Comparison of ENCODE assay signal across 21 cellular contexts in the genomic region with DNA sequence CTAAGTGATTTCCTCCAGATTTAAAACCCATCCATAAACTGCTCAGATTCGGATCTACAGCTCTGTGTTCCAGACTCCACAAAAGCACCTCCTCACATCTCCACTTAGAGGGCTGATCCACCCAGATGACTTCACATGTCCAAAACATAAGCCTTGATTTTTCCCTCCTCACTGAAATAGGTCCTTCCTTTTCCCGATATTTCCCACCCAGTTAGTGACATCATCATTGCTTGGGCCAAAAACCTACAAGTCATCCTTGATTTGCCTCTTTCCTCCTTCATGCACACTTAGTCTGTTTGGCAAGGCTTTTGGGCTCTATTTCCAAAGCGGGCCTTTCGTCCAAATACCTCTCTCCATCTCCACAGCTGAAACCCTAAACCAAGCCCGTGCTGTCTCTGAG. TPM values are rescaled to one million over a fixed set of nuclear protein-coding genes. Genes with fewer than 3 reads are reported as not detected.
A peak's percentile ranks its signal among the peaks of the same experiment; 100 is the strongest.
DNase-seq lines count a peak whose midpoint lies in the region; ATAC-seq and TF ChIP-seq lines count a peak whose summit lies in the region.
"Had no signal": no experiment of that assay in that cellular context is flagged by ENCODE, and none has a peak within 500 bp of the region (broad histone marks: within the 10 kb centered on the region; RNA-seq: fewer than 3 reads in every experiment).

No MANE protein-coding gene starts in this region.

- WGBS in GM23248 (ENCODE audit: low coverage in 1 of 2, low lambda C conversion rate in 2 of 2, missing lambda C conversion rate in 2 of 2), 2 experiments = 13 to 15% methylated on average over 5 of the region's 5 CpGs

- no peaks in the 10 kb centered on the region for H3K9me3 ChIP-seq in GM23248 (ENCODE audit: low read depth)
- no peaks in the 10 kb centered on the region for H3K9me3 ChIP-seq in Karpas-422 (ENCODE audit: low read length)

- H3K27ac ChIP-seq in GM23248 (peak overlapping the region; percentile 20), Karpas-422 (ENCODE audit: low read length) (no peak overlapping the region)
- H3K27ac ChIP-seq: BLaER1 treated with 17β-estradiol and CSF1 and Interleukin-3, amounts not matched to agents 10 nM and 100 nM had no signal

- H3K4me1 ChIP-seq in GM23248 (ENCODE audit: insufficient read depth) (peaks cover 42% of the 10 kb centered on the region), Karpas-422 (ENCODE audit: low read length) (no peaks in the 10 kb centered on the region)
- H3K4me1 ChIP-seq: BLaER1 treated with 17β-estradiol and CSF1 and Interleukin-3, amounts not matched to agents 10 nM and 100 nM; HAP-1 had no signal

- in situ Hi-C loops in GM23248 (cut with MboI) = no loop called here

- no peaks in the 10 kb centered on the region for H4K20me1 ChIP-seq in GM23248 (ENCODE audit: insufficient read depth)
- no peaks in the 10 kb centered on the region for H4K20me1 ChIP-seq in Karpas-422 (ENCODE audit: insufficient read depth, low read depth, low read length)
- H4K20me1 ChIP-seq: BLaER1 treated with 17β-estradiol and CSF1 and Interleukin-3, amounts not matched to agents 10 nM and 100 nM had no signal

- no peak overlapping the region for H3K4me3 ChIP-seq in GM23248
- H3K4me3 ChIP-seq in fibroblast of mammary gland (ENCODE audit: control insufficient read depth, low read depth, low read length) = no peak overlapping the region
- no peak overlapping the region for H3K4me3 ChIP-seq in Karpas-422 (ENCODE audit: low read length)
- H3K4me3 ChIP-seq: BLaER1 treated with 17β-estradiol and CSF1 and Interleukin-3, amounts not matched to agents 10 nM and 100 nM; HAP-1 had no signal

- H3K36me3 ChIP-seq in GM23248 (ENCODE audit: low read depth) (no peaks in the 10 kb centered on the region), Karpas-422 (ENCODE audit: insufficient read depth, low read length) (no peaks in the 10 kb centered on the region)
- H3K36me3 ChIP-seq: BLaER1 treated with 17β-estradiol and CSF1 and Interleukin-3, amounts not matched to agents 10 nM and 100 nM; HAP-1 had no signal

- H2AFZ ChIP-seq in GM23248 (peak overlapping the region; percentile 22; the same call in 1 of the 2 replicates), Karpas-422 (ENCODE audit: low read length) (no peak overlapping the region)

- TF ChIP-seq POLR2A in GM18505 (IDR thresholded peaks at IDR 0.05; ENCODE audit: borderline replicate concordance, extremely low read depth, insufficient read depth, insufficient read length) = no peak

- H3K9me2 ChIP-seq in GM23248 (ENCODE audit: insufficient read depth) (no peaks in the 10 kb centered on the region), Karpas-422 (replicated peaks; ENCODE audit: insufficient read depth, low read length) (no peaks in the 10 kb centered on the region)

- ATAC-seq in omental fat pad (ENCODE audit: low FRiP score) (peak; percentile 61), GM18505 (IDR thresholded peaks at IDR 0.05; ENCODE audit: unreplicated experiment) (no peak)
- ATAC-seq: Right ventricle myocardium inferior had no signal

- TF ChIP-seq CTCF in AG09319 (IDR thresholded peaks at IDR 0.05; ENCODE audit: low read depth, low read length) = no peak
- TF ChIP-seq CTCF in fibroblast of mammary gland (conservative IDR thresholded peaks at IDR 0.05; ENCODE audit: control insufficient read depth, insufficient read depth, low read depth, low read length) = no peak
- no peak for TF ChIP-seq CTCF in omental fat pad (IDR thresholded peaks at IDR 0.05)

- H3K4me2 ChIP-seq in GM23248 (ENCODE audit: unreplicated experiment) = no peak overlapping the region
- H3K4me2 ChIP-seq in Karpas-422 (ENCODE audit: low read depth, low read length, poor library complexity, severe bottlenecking) = no peak overlapping the region
- H3K4me2 ChIP-seq: BLaER1 treated with 17β-estradiol and CSF1 and Interleukin-3, amounts not matched to agents 10 nM and 100 nM had no signal

- H3K79me2 ChIP-seq in GM23248 (ENCODE audit: insufficient read depth) (no peaks in the 10 kb centered on the region), Karpas-422 (ENCODE audit: low read length) (no peaks in the 10 kb centered on the region)

- no peak overlapping the region for H3K9ac ChIP-seq in GM23248
- no peak overlapping the region for H3K9ac ChIP-seq in Karpas-422 (ENCODE audit: low read length)
- H3K9ac ChIP-seq: BLaER1 treated with 17β-estradiol and CSF1 and Interleukin-3, amounts not matched to agents 10 nM and 100 nM had no signal

- H3K27me3 ChIP-seq in GM23248 (replicated peaks; ENCODE audit: insufficient read depth) (no peaks in the 10 kb centered on the region), Karpas-422 (ENCODE audit: low read length) (no peaks in the 10 kb centered on the region)
- H3K27me3 ChIP-seq: BLaER1 treated with 17β-estradiol and CSF1 and Interleukin-3, amounts not matched to agents 10 nM and 100 nM had no signal

- DNase-seq in AG09319 (ENCODE audit: extremely low read depth, low read depth) = peak; percentile 19
- DNase-seq in GM23248 = peak; percentile 66
- DNase-seq in fibroblast of mammary gland (ENCODE audit: low read depth) = peak; percentile 62
- DNase-seq in omental fat pad (ENCODE audit: low spot score) = no peak
- no peak for DNase-seq in Karpas-422
- DNase-seq in activated CD8-positive, alpha-beta memory T cell treated with anti-CD3 and anti-CD28 coated beads, Interleukin-2, amount 50 U/mL, for 48 hours = no peak
- no peak for DNase-seq in UCSD-AML1 (lab: John Stamatoyannopoulos, UW; ENCODE audit: unreplicated experiment)
- DNase-seq: CD8-positive, alpha-beta memory T cell; DMS79 treated with DMSO at 0.1 percent for 48 hours; NCI-H1417; NCI-H187; NCI-H2107; NCI-H510A treated with DMSO at 0.1 percent for 48 hours; NCI-H774 had no signal

- H3F3A ChIP-seq in GM23248 (ENCODE audit: insufficient read depth) = peaks cover 46% of the 10 kb centered on the region

RNA-seq across cellular contexts. Expression of gene CCDC185, which starts 32.3 kb away (rescaled TPM):
- total RNA-seq in GM23248 (2014; rRNA removed; shearing (Covaris generic)) = not detected in 2 replicates
- not detected in 2 replicates for polyA plus RNA-seq in GM23248 (2016; fragmentation: Nextera tagmentation; extraction: Ambion mirVana)
- total RNA-seq in omental fat pad = not detected
- total RNA-seq in Karpas-422 (2014; rRNA removed; shearing (Covaris generic); ENCODE audit: low replicate concordance) = not detected in 2 replicates
- total RNA-seq: CD8-positive, alpha-beta memory T cell; G401; OCI-LY7; Right ventricle myocardium inferior; SK-MEL-5 had no signal
- polyA plus RNA-seq: CD8-positive, alpha-beta memory T cell had no signal

Comparison
In these comparisons a context has a peak if more than half of its experiments do, and no peak if none do; other contexts are left out.
1. DNase-seq: peak in AG09319 (single experiment), GM23248 (single experiment) and fibroblast of mammary gland (single experiment); none in omental fat pad (single experiment), Karpas-422 (single experiment), activated CD8-positive, alpha-beta memory T cell treated with anti-CD3 and anti-CD28 coated beads, Interleukin-2, amount 50 U/mL, for 48 hours (single experiment) and UCSD-AML1 (single experiment).